8 cellular contexts compared by ENCODE assay signal in the genomic region with DNA sequence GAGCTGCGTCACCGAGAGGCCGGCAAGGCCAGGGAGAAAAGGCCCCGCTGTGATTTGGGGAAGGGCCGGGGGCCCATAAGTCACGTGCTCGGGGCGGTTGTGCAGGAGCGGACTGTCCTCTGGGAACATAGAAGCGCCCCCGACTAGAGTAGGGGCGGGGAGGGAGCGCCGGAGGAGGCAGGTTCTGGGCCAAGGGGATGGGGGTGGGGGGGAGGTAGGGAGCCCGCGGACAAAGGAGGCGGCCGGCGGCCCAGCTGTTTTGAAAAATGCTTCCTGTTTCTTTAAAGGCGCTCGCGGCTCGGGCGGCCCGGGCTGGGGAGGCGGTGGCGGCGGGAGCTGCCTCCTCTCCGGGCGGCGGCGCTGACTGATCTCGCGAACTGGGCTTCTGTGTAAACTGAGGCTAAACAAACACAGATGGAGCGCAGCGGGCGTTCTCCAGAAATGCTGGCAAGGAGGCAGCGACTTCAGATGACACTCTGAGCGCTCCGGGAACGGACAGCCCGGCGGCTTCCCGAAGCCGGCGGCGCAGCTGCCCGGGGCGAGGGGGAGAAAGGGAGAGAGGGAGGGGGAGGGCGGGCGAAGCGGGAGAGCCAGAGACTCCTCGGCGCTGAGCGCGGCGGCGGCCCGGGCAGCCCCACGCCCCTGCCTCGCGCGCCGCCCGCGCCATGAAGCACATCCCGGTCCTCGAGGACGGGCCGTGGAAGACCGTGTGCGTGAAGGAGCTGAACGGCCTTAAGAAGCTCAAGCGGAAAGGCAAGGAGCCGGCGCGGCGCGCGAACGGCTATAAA. TPM values are rescaled to one million over a fixed set of nuclear protein-coding genes. Genes with fewer than 3 reads are reported as not detected.
DNase-seq lines count a peak whose midpoint lies in the region; ATAC-seq, FAIRE-seq and TF ChIP-seq lines count a peak whose summit lies in the region.

Gene ATOH8 (plus strand): TSS at position 467 of the 788 bp plus-strand sequence. CDS start 199 bp downstream, at position 666.

- POLR2A ChIA-PET in A549 (lab: Yijun Ruan, JAX), result interaction anchor here (2.4 kb wide), 2 partner anchors 12 to 18 kb away, joined by 9 to 27 read pairs; no protein-coding TSS in a partner anchor

- DNase-seq in A549 (ENCODE audit: low read depth in 1 of 2, low spot score in 1 of 2), result peak in 1 of 2 experiments; percentile 77
- peak; percentile 23 for DNase-seq in GM06990 (ENCODE audit: extremely low read depth, insufficient read length)
- DNase-seq in NCI-H446 treated with DMSO at 0.1 percent for 48 hours (lab: John Stamatoyannopoulos, UW), result peak; percentile 91
- DNase-seq in ascending aorta (ENCODE audit: low spot score in 2 of 2), result peak in 1 of 2 donors; percentile 88
- peak; percentile 83 to 96 (median 94) for DNase-seq in right cardiac atrium
- peak in 4 of 6 donors; percentile 42 to 85 (median 57) for DNase-seq in pancreas

- TF ChIP-seq RAD21 in A549 (conservative IDR thresholded peaks at IDR 0.05 in 1 of 2, IDR thresholded peaks at IDR 0.05 in 1 of 2), result no peak; a peak in 1 of 5 replicates

- H3K4me1 ChIP-seq in A549 (peaks cover 55% of the 10 kb centered on the region), ascending aorta (peaks cover 13 to 56% of the 10 kb centered on the region in 2 donors), right cardiac atrium (ENCODE audit: control insufficient read depth, insufficient read depth, low read length) (peaks cover 28% of the 10 kb centered on the region), pancreas (peaks cover 8 to 22% (median 17%) of the 10 kb centered on the region in 3 donors)

- H3K9me3 ChIP-seq in A549 (no peaks in the 10 kb centered on the region), ascending aorta (no peaks in the 10 kb centered on the region), right cardiac atrium (ENCODE audit: control insufficient read depth, low read length) (no peaks in the 10 kb centered on the region), pancreas (no peaks in the 10 kb centered on the region)

- TF ChIP-seq CTCF in A549 (IDR thresholded peaks at IDR 0.05) (no peak), GM06990 (IDR thresholded peaks at IDR 0.05; ENCODE audit: insufficient read depth, low read length, poor library complexity, severe bottlenecking) (no peak), ascending aorta (IDR thresholded peaks at IDR 0.05) (no peak), pancreas (IDR thresholded peaks at IDR 0.05) (no peak)

- H3K27me3 ChIP-seq in GM06990 (replicated peaks; ENCODE audit: control insufficient read depth, insufficient read depth, low read length) (peaks cover 7% of the 10 kb centered on the region), ascending aorta (no peaks in the 10 kb centered on the region), right cardiac atrium (ENCODE audit: control insufficient read depth, insufficient read depth) (no peaks in the 10 kb centered on the region), pancreas (no peaks in the 10 kb centered on the region)

- TF ChIP-seq POLR2A in A549 (IDR thresholded peaks at IDR 0.05; ENCODE audit: low read length), result no peak

- H3K36me3 ChIP-seq in GM06990 (ENCODE audit: control insufficient read depth, insufficient read depth, low read length), result no peaks in the 10 kb centered on the region
- peaks cover 0 to 25% of the 10 kb centered on the region in 2 donors for H3K36me3 ChIP-seq in ascending aorta
- H3K36me3 ChIP-seq in pancreas, result no peaks in the 10 kb centered on the region

- CTCF ChIA-PET in A549 (lab: Yijun Ruan, JAX), result interaction anchor here (1.0 to 63.0 kb wide), 11 partner anchors 9 to 334 kb away, joined by 3 to 1675 read pairs (median 52); no protein-coding TSS in a partner anchor

- H3K4me2 ChIP-seq in A549, result peak within 1 kb of the TSS; percentile 96

- ATAC-seq in A549 (peak; percentile 27 to 36), right cardiac atrium (peak; percentile 53 to 64), pancreas (peak; percentile 26 to 51 (median 37)), GM18868 (IDR thresholded peaks at IDR 0.05; ENCODE audit: unreplicated experiment) (no peak), HG03442 (IDR thresholded peaks at IDR 0.05; ENCODE audit: unreplicated experiment) (no peak)

- 13% methylated on average over 35 of the region's 81 CpGs for WGBS in A549 (ENCODE audit: missing lambda C conversion rate)
- under 1% methylated on average over 81 of the region's 81 CpGs for WGBS in right cardiac atrium
- WGBS in pancreas, 2 donors, result 2 to 6% methylated on average over 50 to 81 of the region's 81 CpGs

- H3K27ac ChIP-seq in A549, result peak within 1 kb of the TSS; percentile 82 to 89
- H3K27ac ChIP-seq in ascending aorta, result peak within 1 kb of the TSS; percentile 96 to 98
- H3K27ac ChIP-seq in right cardiac atrium (ENCODE audit: low read length), result peak within 1 kb of the TSS; percentile 89
- no peak within 1 kb of the TSS for H3K27ac ChIP-seq in pancreas

- intact Hi-C loops in ascending aorta (cut with DNase I), result loop anchor here (1.0 to 2.0 kb wide), 2 partner anchors 19 to 41 kb away; no protein-coding TSS in a partner anchor
- intact Hi-C loops in right cardiac atrium (cut with DNase I), result loop anchor here in 2 of 4 donors (2.0 to 5.0 kb wide), 3 partner anchors 15 to 44 kb away; no protein-coding TSS in a partner anchor
- intact Hi-C loops in pancreas (cut with DNase I), result loop anchor here in 2 of 3 donors (5.0 to 10.0 kb wide), 3 partner anchors 44 to 59 kb away; no protein-coding TSS in a partner anchor

- TF ChIP-seq EP300 in A549 (IDR thresholded peaks at IDR 0.05), result no peak; a peak in 1 of 5 replicates

- H3K4me3 ChIP-seq in A549, result peak within 1 kb of the TSS; percentile 75
- H3K4me3 ChIP-seq in GM06990 (replicated peaks; ENCODE audit: low read depth, low read length), result peak within 1 kb of the TSS; percentile 37
- H3K4me3 ChIP-seq in ascending aorta, result peak within 1 kb of the TSS; percentile 85 to 94
- H3K4me3 ChIP-seq in right cardiac atrium (ENCODE audit: low read length), result peak within 1 kb of the TSS; percentile 95
- peak within 1 kb of the TSS; percentile 27 to 66 (median 40) for H3K4me3 ChIP-seq in pancreas

- FAIRE-seq in A549 (lab: Jason Lieb, UNC) (no peak), pancreas (lab: Jason Lieb, UNC) (no peak)

TF ChIP-seq in A549, 52 proteins besides CTCF, POLR2A, EP300 and RAD21:
- TF ChIP-seq HES2 (IDR thresholded peaks at IDR 0.05) (no peak), E2F6 (IDR thresholded peaks at IDR 0.05; ENCODE audit: borderline replicate concordance, low read depth) (peak; percentile 50; the same call in 1 of the 2 replicates), JUN (IDR thresholded peaks at IDR 0.05) (peak in 1 of 2 experiments; percentile 43; a peak in 1 of 5 replicates), SMC3 (IDR thresholded peaks at IDR 0.05) (peak; percentile 30; the same call in 2 of the 3 replicates), EHF (CRISPR knock-in tag; IDR thresholded peaks at IDR 0.05) (no peak)
- TF ChIP-seq, protein P1, sequence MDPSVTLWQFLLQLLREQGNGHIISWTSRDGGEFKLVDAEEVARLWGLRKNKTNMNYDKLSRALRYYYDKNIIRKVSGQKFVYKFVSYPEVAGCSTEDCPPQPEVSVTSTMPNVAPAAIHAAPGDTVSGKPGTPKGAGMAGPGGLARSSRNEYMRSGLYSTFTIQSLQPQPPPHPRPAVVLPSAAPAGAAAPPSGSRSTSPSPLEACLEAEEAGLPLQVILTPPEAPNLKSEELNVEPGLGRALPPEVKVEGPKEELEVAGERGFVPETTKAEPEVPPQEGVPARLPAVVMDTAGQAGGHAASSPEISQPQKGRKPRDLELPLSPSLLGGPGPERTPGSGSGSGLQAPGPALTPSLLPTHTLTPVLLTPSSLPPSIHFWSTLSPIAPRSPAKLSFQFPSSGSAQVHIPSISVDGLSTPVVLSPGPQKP (IDR thresholded peaks at IDR 0.05; ENCODE audit: low read depth, low read length), result no peak

RNA-seq across cellular contexts. Expression of gene ATOH8, which starts in this region (rescaled TPM):
- polyA plus RNA-seq in A549 (2011; rRNA removed) (1.8 and 2.6 TPM in 2 replicates), A549 (2017; fragmentation: RNase III; extraction: RNeasy Plus Mini Kit Qiagen cat#74134 plus additional on column Dnase treatment) (11.1 to 20.7 TPM (median 20.0 TPM) in 3 replicates), right cardiac atrium (57.8 TPM), pancreas (10 to 100 TPM in 1 of 2 donors, 1 to 10 TPM in 1; 8.9 to 13.9 TPM)
- polyA plus RNA-seq in A549 (2012; cell fraction: cytosol; rRNA removed), result 13.2 and 22.4 TPM in 2 replicates
- polyA plus RNA-seq in A549 (2012; cell fraction: nucleus; rRNA removed), result 19.3 and 20.6 TPM in 2 replicates
- polyA minus RNA-seq in A549 (2011; rRNA and poly(A)+ RNA removed), result 2.4 and 3.4 TPM in 2 replicates
- total RNA-seq in ascending aorta (239 TPM), right cardiac atrium (10 to 100 TPM; 35.7 to 55.5 (median 45.7) TPM), pancreas (1 to 10 TPM; 1.7 to 4.3 (median 3.0) TPM)

Comparison
In these comparisons a context has a peak if more than half of its experiments do, and no peak if none do; other contexts are left out.
1. RNA of gene ATOH8 (total RNA-seq): 239 TPM in ascending aorta (single experiment) and 35.7 to 55.5 TPM in right cardiac atrium; 1.7 to 4.3 TPM in pancreas; every median in the first group is over 4 times any median in the second.
2. ATAC-seq: peak in A549 (2 of 2), right cardiac atrium (2 of 2) and pancreas (4 of 4); none in GM18868 (single experiment) and HG03442 (single experiment).
3. H3K27ac ChIP-seq: peak in A549 (2 of 2), ascending aorta (2 of 2) and right cardiac atrium (single experiment); none in pancreas (0 of 4).
4. H3K4me3 ChIP-seq: peak in every context shown above with its lines; median percentile 95 in right cardiac atrium; 90 in ascending aorta; 75 in A549; 40 in pancreas; 37 in GM06990.